8 cellular contexts compared by ENCODE assay signal in genomic region chrX:74535211-74535621, GRCh38.
DNase-seq lines count a peak whose midpoint lies in the region; ATAC-seq, FAIRE-seq and TF ChIP-seq lines count a peak whose summit lies in the region.

No MANE protein-coding gene starts in this region.

- peak overlapping the region; percentile 41 for H3K27ac Mint-ChIP-seq in T-helper 17 cell

- H3K4me3 Mint-ChIP-seq in T-helper 17 cell, result peak overlapping the region; percentile 87

- FAIRE-seq in A549 (lab: Jason Lieb, UNC), result no peak

- peaks cover 10% of the 10 kb centered on the region for H3K4me1 Mint-ChIP-seq in T-helper 17 cell

- peak; percentile 24; the same call in 2 of the 3 replicates for TF ChIP-seq CTCF in A549 (IDR thresholded peaks at IDR 0.05)
- TF ChIP-seq CTCF in GM10266 (IDR thresholded peaks at IDR 0.05; ENCODE audit: control insufficient read depth, insufficient read depth, low read depth, missing control alignments), result peak; percentile 32

- H3K4me1 ChIP-seq in A549, result no peaks in the 10 kb centered on the region
- H3K4me1 ChIP-seq in mononuclear cell (ENCODE audit: insufficient read depth, low read length), result peaks cover 12% of the 10 kb centered on the region

- H3K36me3 Mint-ChIP-seq in T-helper 17 cell (ENCODE audit: low read depth), result no peaks in the 10 kb centered on the region

- TF ChIP-seq EP300 in A549 (IDR thresholded peaks at IDR 0.05), result no peak

- DNase-seq in A549 (ENCODE audit: low read depth in 1 of 2, low spot score in 1 of 2) (peak in 1 of 2 experiments; percentile 29), GM10266 (ENCODE audit: extremely low spot score) (peak; percentile 18), KG1 (lab: John Stamatoyannopoulos, UW) (peak; percentile 2), T-helper 17 cell (no peak), erythroblast (lab: John Stamatoyannopoulos, UW) (peak; percentile 0 to 7), T1000 (lab: John Stamatoyannopoulos, UW) (no peak), SIG-M5 treated with dmso at 0.1 percent for 504 hours (lab: John Stamatoyannopoulos, UW; ENCODE audit: unreplicated experiment) (no peak)

- peak; percentile 24 to 35; a peak in 2 of 5 replicates for TF ChIP-seq RAD21 in A549 (conservative IDR thresholded peaks at IDR 0.05 in 1 of 2, IDR thresholded peaks at IDR 0.05 in 1 of 2)

- H3K27ac ChIP-seq in A549, result no peak overlapping the region; a peak in 1 of 6 replicates

- 71% methylated on average over 7 of the region's 7 CpGs for WGBS in A549 (ENCODE audit: missing lambda C conversion rate)

- no peaks in the 10 kb centered on the region for H3K9me3 ChIP-seq in A549
- no peaks in the 10 kb centered on the region for H3K9me3 ChIP-seq in T-helper 17 cell (ENCODE audit: control insufficient read depth, low read length, poor library complexity, severe bottlenecking)
- H3K9me3 ChIP-seq in mononuclear cell (ENCODE audit: low read depth, low read length), result no peaks in the 10 kb centered on the region

- TF ChIP-seq POLR2A in A549 (IDR thresholded peaks at IDR 0.05; ENCODE audit: low read length), result no peak
- no peak for TF ChIP-seq POLR2A in erythroblast (IDR thresholded peaks at IDR 0.05; ENCODE audit: low read length)

- H3K4me3 ChIP-seq in A549, result peak overlapping the region; percentile 37; the same call in 2 of the 3 replicates
- peak overlapping the region; percentile 41 for H3K4me3 ChIP-seq in mononuclear cell (ENCODE audit: low read length)

- peak overlapping the region; percentile 73 for H3K4me2 ChIP-seq in A549

- ATAC-seq in A549 (peak; percentile 55 to 62; a peak in 4 of 6 replicates), T-helper 17 cell (peak; percentile 29)

- CTCF ChIA-PET in A549 (lab: Yijun Ruan, JAX), result interaction anchor here (1.1 to 1.2 kb wide), 3 partner anchors 9 to 151 kb away, joined by 3 read pairs; no protein-coding TSS in a partner anchor

- no peaks in the 10 kb centered on the region for H3K27me3 Mint-ChIP-seq in T-helper 17 cell

- H3K27me3 ChIP-seq in mononuclear cell (ENCODE audit: insufficient read depth, low read length), result no peaks in the 10 kb centered on the region

- POLR2A ChIA-PET in A549 (lab: Yijun Ruan, JAX), result no interaction called here

TF ChIP-seq in A549, 52 proteins besides CTCF, POLR2A, EP300 and RAD21:
- TF ChIP-seq RCOR1 (IDR thresholded peaks at IDR 0.05; ENCODE audit: low read depth, low read length) (no peak), SMC3 (IDR thresholded peaks at IDR 0.05) (peak; percentile 21; the same call in 1 of the 3 replicates)

Comparison
In these comparisons a context has a peak if more than half of its experiments do, and no peak if none do; other contexts are left out.
1. DNase-seq: peak in GM10266 (single experiment), KG1 (single experiment) and erythroblast (2 of 2); none in T-helper 17 cell (0 of 3), T1000 (single experiment) and SIG-M5 treated with dmso at 0.1 percent for 504 hours (single experiment).